In genomic region chr2:9003616-9004337, GRCh38 we compare ENCODE assay signal across 8 cellular contexts. TPM values are rescaled to one million over a fixed set of nuclear protein-coding genes. Genes with fewer than 3 reads are reported as not detected.
A peak's percentile ranks its signal among the peaks of the same experiment; 100 is the strongest.
DNase-seq lines count a peak whose midpoint lies in the region; ATAC-seq and TF ChIP-seq lines count a peak whose summit lies in the region.

Gene MBOAT2, minus strand, starts transcription at chr2:9003684. Its CDS starts 70 bp downstream, at chr2:9003614.

- peak within 1 kb of the TSS; percentile 85 for H3K27ac ChIP-seq in HUES64 (ENCODE audit: low read depth, low read length)
- peak within 1 kb of the TSS; percentile 87 for H3K27ac ChIP-seq in PC-3 (ENCODE audit: low read length)
- H3K27ac ChIP-seq in esophagus muscularis mucosa (replicated peaks in 1 of 4), result peak within 1 kb of the TSS; percentile 83 to 86 (median 84)
- no peak within 1 kb of the TSS for H3K27ac ChIP-seq in muscle layer of duodenum (ENCODE audit: low read length)

- H3K36me3 ChIP-seq in Caco-2 (ENCODE audit: control insufficient read depth, insufficient read depth, low read length), result no peaks in the 10 kb centered on the region
- no peaks in the 10 kb centered on the region for H3K36me3 ChIP-seq in HUES64 (ENCODE audit: insufficient read depth, low read length)
- no peaks in the 10 kb centered on the region for H3K36me3 ChIP-seq in PC-3 (ENCODE audit: low read depth, low read length)
- H3K36me3 ChIP-seq in esophagus muscularis mucosa, result no peaks in the 10 kb centered on the region
- no peaks in the 10 kb centered on the region for H3K36me3 ChIP-seq in muscle layer of duodenum (ENCODE audit: control insufficient read depth in 1 of 2, insufficient read depth in 2 of 2, low read length in 2 of 2)

- POLR2A ChIA-PET in Caco-2 (lab: Charles Lee), result interaction anchor here (0.6 to 1.2 kb wide), 8 partner anchors 10 to 322 kb away, joined by 3 to 6 read pairs (median 4); partner anchors contain the start of gene ID2
- POLR2A ChIA-PET in PC-3 (lab: Charles Lee; ENCODE audit: unreplicated experiment), result interaction anchor here (0.5 to 1.0 kb wide), 4 partner anchors 56 to 627 kb away, joined by 3 to 6 read pairs (median 4); partner anchors contain the start of gene YWHAQ

- H3F3A ChIP-seq in PC-3 (ENCODE audit: low read length, unreplicated experiment), result no peaks in the 10 kb centered on the region

- peak within 1 kb of the TSS; percentile 92 for H3K9ac ChIP-seq in HUES64 (ENCODE audit: low read depth, low read length)
- peak within 1 kb of the TSS; percentile 87 for H3K9ac ChIP-seq in PC-3 (ENCODE audit: low read length)

- peaks cover 22% of the 10 kb centered on the region; the same call in 1 of the 2 replicates for H4K20me1 ChIP-seq in PC-3 (ENCODE audit: low read length)

- H3K79me2 ChIP-seq in PC-3 (ENCODE audit: low read length), result peaks cover 42% of the 10 kb centered on the region

- H3K4me1 Mint-ChIP-seq in Caco-2 (ENCODE audit: low read depth, unreplicated experiment), result peaks cover 13% of the 10 kb centered on the region

- peak within 1 kb of the TSS; percentile 88 for H2AFZ ChIP-seq in PC-3 (ENCODE audit: low read length)

- H3K9me3 Mint-ChIP-seq in Caco-2 (ENCODE audit: unreplicated experiment), result no peaks in the 10 kb centered on the region

- DNase-seq in Caco-2 (peak; percentile 93 to 95), PC-3 (peak; percentile 86), esophagus muscularis mucosa (ENCODE audit: extremely low spot score) (no peak)
- DNase-seq in activated T-cell treated with anti-CD3 and anti-CD28 coated beads, Interleukin-2, amount 50 U/mL, for 48 hours, result peak; percentile 82 to 87
- DNase-seq in stimulated activated CD8-positive, alpha-beta memory T cell treated with anti-CD3 and anti-CD28 coated beads, Interleukin-7, amount 100 ng/mL, for 1 hour (ENCODE audit: low read depth in 2 of 2), result peak; percentile 49 to 60

- no peaks in the 10 kb centered on the region for H3K9me2 ChIP-seq in PC-3 (replicated peaks; ENCODE audit: low read length)

- no peaks in the 10 kb centered on the region for H3K27me3 ChIP-seq in Caco-2 (replicated peaks; ENCODE audit: control insufficient read depth, insufficient read depth, low read length)
- peaks cover 15% of the 10 kb centered on the region for H3K27me3 ChIP-seq in HUES64 (ENCODE audit: insufficient read depth, low read length)
- no peaks in the 10 kb centered on the region for H3K27me3 ChIP-seq in PC-3 (ENCODE audit: low read length)
- no peaks in the 10 kb centered on the region for H3K27me3 ChIP-seq in esophagus muscularis mucosa
- H3K27me3 ChIP-seq in muscle layer of duodenum (ENCODE audit: low read depth, low read length), result no peaks in the 10 kb centered on the region

- H3K36me3 Mint-ChIP-seq in Caco-2 (ENCODE audit: insufficient read depth, unreplicated experiment), result no peaks in the 10 kb centered on the region

- peak within 1 kb of the TSS; percentile 83 for H3K4me3 ChIP-seq in Caco-2 (ENCODE audit: low read depth, low read length)
- H3K4me3 ChIP-seq in HUES64 (ENCODE audit: low read length), result peak within 1 kb of the TSS; percentile 75
- peak within 1 kb of the TSS; percentile 91 for H3K4me3 ChIP-seq in PC-3 (ENCODE audit: low read length)
- peak within 1 kb of the TSS; percentile 79 to 90 (median 86) for H3K4me3 ChIP-seq in esophagus muscularis mucosa
- peak within 1 kb of the TSS; percentile 60 to 88 for H3K4me3 ChIP-seq in muscle layer of duodenum (ENCODE audit: low read depth in 1 of 2, low read length in 2 of 2)

- intact Hi-C loops in Caco-2 (cut with micrococcal nuclease; ENCODE audit: unreplicated experiment) (loop anchor here (2.0 to 5.0 kb wide), 2 partner anchors 99 to 131 kb away; no protein-coding TSS in a partner anchor), PC-3 (cut with micrococcal nuclease) (loop anchor here (5.0 kb wide), 2 partner anchors 111 to 131 kb away; no protein-coding TSS in a partner anchor), esophagus muscularis mucosa (cut with DNase I) (no loop called here)

- BruUV-seq in Caco-2 (replicated peaks; lab: Mats Ljungman, UMichigan) (no TSS peak), PC-3 (replicated peaks; lab: Mats Ljungman, UMichigan) (no TSS peak)

- WGBS in HUES64, result under 1% methylated on average over 94 of the region's 104 CpGs
- under 1% methylated on average over 32 of the region's 104 CpGs for WGBS in esophagus muscularis mucosa

- TF ChIP-seq EP300 in esophagus muscularis mucosa (IDR thresholded peaks at IDR 0.05), result no peak

- peak within 1 kb of the TSS; percentile 90 for H3K27ac Mint-ChIP-seq in Caco-2 (ENCODE audit: unreplicated experiment)

- peak within 1 kb of the TSS; percentile 84 for H3K4me3 Mint-ChIP-seq in Caco-2 (ENCODE audit: unreplicated experiment)

- CTCF ChIA-PET in Caco-2 (lab: Charles Lee) (interaction anchor here (1.0 to 1.1 kb wide), 2 partner anchors 136 to 139 kb away, joined by 3 read pairs; no protein-coding TSS in a partner anchor), PC-3 (lab: Charles Lee) (interaction anchor here (0.5 to 1.0 kb wide), 3 partner anchors 67 to 136 kb away, joined by 3 to 7 read pairs (median 5); no protein-coding TSS in a partner anchor)

- peak within 1 kb of the TSS; percentile 99 for H3K4me2 ChIP-seq in PC-3 (ENCODE audit: low read length)

- ATAC-seq in GM21390 (IDR thresholded peaks at IDR 0.05; ENCODE audit: unreplicated experiment), result peak; percentile 93
- ATAC-seq in PC-3, result peak; percentile 63

- no peak for TF ChIP-seq CTCF in Caco-2 (IDR thresholded peaks at IDR 0.05; ENCODE audit: insufficient read depth in 1 of 2, low read depth in 1 of 2, low read length in 1 of 2, severe bottlenecking in 1 of 2, unreplicated experiment in 1 of 2)
- TF ChIP-seq CTCF in PC-3 (conservative IDR thresholded peaks at IDR 0.05; ENCODE audit: low read depth, low read length), result no peak
- TF ChIP-seq CTCF in esophagus muscularis mucosa (IDR thresholded peaks at IDR 0.05), result no peak

- H3K27me3 Mint-ChIP-seq in Caco-2 (ENCODE audit: insufficient read depth, unreplicated experiment), result peaks cover 3% of the 10 kb centered on the region

- H3K9me3 ChIP-seq in Caco-2, result no peaks in the 10 kb centered on the region
- H3K9me3 ChIP-seq in HUES64 (ENCODE audit: insufficient read depth, low read depth, low read length), result no peaks in the 10 kb centered on the region
- H3K9me3 ChIP-seq in PC-3 (ENCODE audit: low read length), result no peaks in the 10 kb centered on the region
- H3K9me3 ChIP-seq in esophagus muscularis mucosa, result no peaks in the 10 kb centered on the region
- H3K9me3 ChIP-seq in muscle layer of duodenum (ENCODE audit: control insufficient read depth in 1 of 2, low read length in 2 of 2), result no peaks in the 10 kb centered on the region

- TF ChIP-seq POLR2A in esophagus muscularis mucosa (IDR thresholded peaks at IDR 0.05; ENCODE audit: low read depth), result peak; percentile 42

- H3K4me1 ChIP-seq in Caco-2, result peaks cover 8% of the 10 kb centered on the region
- peaks cover 26% of the 10 kb centered on the region for H3K4me1 ChIP-seq in HUES64 (ENCODE audit: insufficient read depth, low read length)
- peaks cover 40% of the 10 kb centered on the region for H3K4me1 ChIP-seq in PC-3 (ENCODE audit: insufficient read depth, low read length)
- H3K4me1 ChIP-seq in esophagus muscularis mucosa, result peaks cover 6 to 33% (median 24%) of the 10 kb centered on the region in 4 donors
- H3K4me1 ChIP-seq in muscle layer of duodenum (ENCODE audit: control insufficient read depth in 1 of 2, insufficient read depth in 2 of 2, low read length in 2 of 2), result peaks cover 0 to 9% of the 10 kb centered on the region in 2 donors

RNA-seq across cellular contexts. Expression of gene MBOAT2, which starts in this region (rescaled TPM):
- total RNA-seq in Caco-2 (2022), result 12.6 TPM in 2 replicates
- 21.3 TPM for polyA plus RNA-seq in HUES64 (2013, experiment 1 of 2)
- 26.0 TPM for polyA plus RNA-seq in HUES64 (2013, experiment 2 of 2)
- 26.8 and 30.7 TPM in 2 replicates for total RNA-seq in PC-3 (2014; rRNA removed)
- 10 to 100 TPM; 14.1 to 19.9 (median 17.0) TPM for total RNA-seq in esophagus muscularis mucosa
